In the genomic region with DNA sequence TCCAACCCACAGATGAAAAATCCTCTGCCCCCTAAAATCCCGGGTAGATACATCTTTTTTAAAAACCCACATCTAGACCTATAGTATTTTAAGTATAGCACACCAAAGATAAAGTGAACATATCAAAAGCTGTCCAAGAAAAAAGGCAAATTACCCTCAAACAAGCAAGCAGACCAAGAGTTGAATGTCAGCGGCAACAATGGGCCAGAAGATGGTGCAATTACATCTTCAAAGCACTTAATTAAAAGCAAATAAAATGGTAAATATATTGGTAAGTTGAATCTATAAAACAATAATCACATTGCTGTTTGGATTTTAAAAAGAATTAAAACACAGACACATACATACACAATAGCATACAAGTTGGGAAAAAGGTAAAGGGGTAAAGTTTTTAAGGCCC, we compare ENCODE assay signal across 28 cellular contexts.
A peak's percentile ranks its signal among the peaks of the same experiment; 100 is the strongest.
DNase-seq lines count a peak whose midpoint lies in the region; ATAC-seq, FAIRE-seq and TF ChIP-seq lines count a peak whose summit lies in the region.
"Had no signal": no experiment of that assay in that cellular context is flagged by ENCODE, and none has a peak within 500 bp of the region (broad histone marks: within the 10 kb centered on the region; RNA-seq: fewer than 3 reads in every experiment).

No MANE protein-coding gene starts in this region.

- CTCF ChIA-PET in HCT116 (lab: Charles Lee) = interaction anchor here (1.2 to 1.5 kb wide), 2 partner anchors 10 to 125 kb away, joined by 3 to 4 read pairs; no protein-coding TSS in a partner anchor
- CTCF ChIA-PET in CD8-positive, alpha-beta T cell (lab: Charles Lee) = no interaction called here
- CTCF ChIA-PET in RWPE1 (lab: Yijun Ruan, JAX) = no interaction called here

- H3K27ac Mint-ChIP-seq in CD8-positive, alpha-beta T cell = no peak overlapping the region
- H3K27ac Mint-ChIP-seq: activated B cell treated with CpG ODN at 0.5 μM for 24 hours; activated CD4-positive, alpha-beta memory T cell treated with anti-CD3 and anti-CD28 coated beads, Interleukin-2, amount 10 ng/mL, durations not matched to agents 7 days and 5 days; B cell; stimulated activated naive CD8-positive, alpha-beta T cell treated with anti-CD3 and anti-CD28 coated beads, Interleukin-15, amount 100 ng/mL, for 72 hours; T-helper 2 cell treated with Interferon-gamma antibody and Interleukin-4, amounts not matched to agents 5 μg/mL and 100 μg/mL, for 36 hours had no signal

- no peaks in the 10 kb centered on the region for H3K79me2 ChIP-seq in HCT116 (ENCODE audit: insufficient read depth, low read length)

- H4K20me1 ChIP-seq in HCT116 (ENCODE audit: insufficient read depth) = no peaks in the 10 kb centered on the region

- peaks cover 0 to 8% of the 10 kb centered on the region in 2 experiments; a peak in 2 of 4 replicates for H3K4me1 ChIP-seq in HCT116 (ENCODE audit: control insufficient read depth in 1 of 2, insufficient read depth in 2 of 2, low read length in 2 of 2)
- no peaks in the 10 kb centered on the region for H3K4me1 ChIP-seq in CD8-positive, alpha-beta T cell (ENCODE audit: insufficient read depth, low read length)
- H3K4me1 ChIP-seq: ascending aorta, colonic mucosa, gastroesophageal sphincter, spleen had no signal

- no peak overlapping the region for H3K4me2 ChIP-seq in HCT116 (ENCODE audit: low read length)

- FAIRE-seq in urothelium cell line (lab: Jason Lieb, UNC) = peak; percentile 72
- FAIRE-seq: endometrium, GM18507 had no signal

- intact Hi-C loops in HCT116 (cut with micrococcal nuclease) = no loop called here
- intact Hi-C loops in CD8-positive, alpha-beta T cell (cut with DNase I, micrococcal nuclease) = no loop called here

- POLR2A ChIA-PET in HCT116 (lab: Charles Lee) = no interaction called here
- POLR2A ChIA-PET in CD8-positive, alpha-beta T cell (lab: Charles Lee) = no interaction called here
- POLR2A ChIA-PET in RWPE1 (lab: Yijun Ruan, JAX; ENCODE audit: low non-redundant PET) = no interaction called here

- peaks cover 18% of the 10 kb centered on the region for H3K36me3 Mint-ChIP-seq in CD8-positive, alpha-beta T cell

- TF ChIP-seq CTCF in HCT116 (IDR thresholded peaks at IDR 0.05 in 2 of 3, conservative IDR thresholded peaks at IDR 0.05 in 1 of 3; ENCODE audit: borderline replicate concordance in 1 of 3, insufficient read depth in 1 of 3, low read depth in 2 of 3, low read length in 2 of 3) (peak in 2 of 3 experiments; percentile 19 to 20; a peak in 2 of 6 replicates), epithelial cell of proximal tubule (conservative IDR thresholded peaks at IDR 0.05; ENCODE audit: low read depth, low read length) (peak; percentile 46), RWPE1 (conservative IDR thresholded peaks at IDR 0.05; ENCODE audit: low read depth) (no peak)
- no peak for TF ChIP-seq CTCF in CD8-positive, alpha-beta T cell (IDR thresholded peaks at IDR 0.05)

- no TSS peak for BruUV-seq in HCT116 (replicated peaks; lab: Mats Ljungman, UMichigan)

- no peak for DNase-seq in HCT116 (ENCODE audit: low read depth, low spot score)
- peak; percentile 15 for DNase-seq in RKO (ENCODE audit: low spot score)
- DNase-seq in epithelial cell of proximal tubule (ENCODE audit: low read depth) = no peak
- DNase-seq in urothelium cell line (ENCODE audit: low spot score) = no peak
- DNase-seq in CD8-positive, alpha-beta T cell = no peak
- no peak for DNase-seq in RWPE1 (ENCODE audit: low spot score)
- DNase-seq: activated B cell treated with CpG ODN at 0.5 μM for 24 hours; activated CD4-positive, alpha-beta memory T cell treated with anti-CD3 and anti-CD28 coated beads, Interleukin-2, amount 10 ng/mL, durations not matched to agents 7 days and 5 days; activated naive CD4-positive, alpha-beta T cell treated with Interleukin-2 at 50 U/mL for 16 hours; Caco-2; colonic mucosa; MM.1S; NCI-H2171 treated with DMSO at 0.1 percent for 48 hours; NCI-H82; nucleus accumbens; spleen; stimulated activated CD4-positive, alpha-beta T cell treated with anti-CD3 and anti-CD28 coated beads, Interleukin-4, amount 100 ng/mL, for 24 hours; stimulated activated naive CD8-positive, alpha-beta T cell treated with anti-CD3 and anti-CD28 coated beads, Interleukin-15, amount 100 ng/mL, for 72 hours had no signal

- no peaks in the 10 kb centered on the region for H3K27me3 ChIP-seq in HCT116 (ENCODE audit: insufficient read depth, low read length)
- no peaks in the 10 kb centered on the region for H3K27me3 ChIP-seq in CD8-positive, alpha-beta T cell (ENCODE audit: insufficient read depth, low read length)
- H3K27me3 ChIP-seq: ascending aorta, colonic mucosa, gastroesophageal sphincter, spleen, tibial nerve had no signal

- H3K36me3 ChIP-seq in HCT116 (ENCODE audit: control insufficient read depth in 1 of 2, insufficient read depth in 2 of 2, low read length in 2 of 2) = no peaks in the 10 kb centered on the region
- H3K36me3 ChIP-seq in CD8-positive, alpha-beta T cell (ENCODE audit: insufficient read depth, low read length) = no peaks in the 10 kb centered on the region
- H3K36me3 ChIP-seq: colonic mucosa, spleen had no signal

- no peak for ATAC-seq in HCT116
- ATAC-seq in CD8-positive, alpha-beta T cell = no peak
- no peak for ATAC-seq in HG03442 (IDR thresholded peaks at IDR 0.05; ENCODE audit: unreplicated experiment)
- ATAC-seq: gastroesophageal sphincter; Panc1; stimulated activated naive CD8-positive, alpha-beta T cell treated with anti-CD3 and anti-CD28 coated beads, Interleukin-15, amount 100 ng/mL, for 72 hours had no signal

- H2AFZ ChIP-seq in HCT116 (ENCODE audit: low read depth, low read length, poor library complexity, severe bottlenecking) = no peak overlapping the region

- RAD21 ChIA-PET in HCT116 (lab: Charles Lee; ENCODE audit: low non-redundant PET in 1 of 2, low total read pairs in 2 of 2, uncharacterized antibody in 2 of 2, unreplicated experiment in 2 of 2) = no interaction called here

- no peak overlapping the region for H3K4me3 ChIP-seq in HCT116 (replicated peaks in 1 of 2; ENCODE audit: low read depth in 1 of 2, low read length in 2 of 2)
- no peak overlapping the region for H3K4me3 ChIP-seq in epithelial cell of proximal tubule (ENCODE audit: low read depth, low read length)
- H3K4me3 ChIP-seq in CD8-positive, alpha-beta T cell (ENCODE audit: low read depth, low read length) = no peak overlapping the region
- H3K4me3 ChIP-seq: ascending aorta, colonic mucosa, gastroesophageal sphincter, SK-N-MC, spleen, tibial nerve had no signal

- no peaks in the 10 kb centered on the region for H3K27me3 Mint-ChIP-seq in CD8-positive, alpha-beta T cell (ENCODE audit: low read depth)
- H3K27me3 Mint-ChIP-seq: activated CD4-positive, alpha-beta memory T cell treated with anti-CD3 and anti-CD28 coated beads, Interleukin-2, amount 10 ng/mL, durations not matched to agents 7 days and 5 days; B cell; stimulated activated naive CD8-positive, alpha-beta T cell treated with anti-CD3 and anti-CD28 coated beads, Interleukin-15, amount 100 ng/mL, for 72 hours had no signal

- no peak overlapping the region for H3K9ac ChIP-seq in HCT116 (ENCODE audit: low read length)

- H3K4me3 Mint-ChIP-seq in CD8-positive, alpha-beta T cell = no peak overlapping the region
- H3K4me3 Mint-ChIP-seq: activated B cell treated with CpG ODN at 0.5 μM for 24 hours; activated CD4-positive, alpha-beta memory T cell treated with anti-CD3 and anti-CD28 coated beads, Interleukin-2, amount 10 ng/mL, durations not matched to agents 7 days and 5 days; B cell; stimulated activated naive CD8-positive, alpha-beta T cell treated with anti-CD3 and anti-CD28 coated beads, Interleukin-15, amount 100 ng/mL, for 72 hours; T-helper 2 cell treated with Interferon-gamma antibody and Interleukin-4, amounts not matched to agents 5 μg/mL and 100 μg/mL, for 36 hours had no signal

- no peaks in the 10 kb centered on the region for H3K9me2 ChIP-seq in HCT116 (ENCODE audit: insufficient read depth)

- no peak overlapping the region for H3K27ac ChIP-seq in HCT116 (ENCODE audit: low read depth, low read length)
- no peak overlapping the region for H3K27ac ChIP-seq in CD8-positive, alpha-beta T cell (ENCODE audit: low read depth, low read length)
- H3K27ac ChIP-seq in RWPE1 = no peak overlapping the region
- H3K27ac ChIP-seq: ascending aorta, colonic mucosa, gastroesophageal sphincter, SK-N-MC, spleen, tibial nerve had no signal

- H3K9me3 Mint-ChIP-seq in CD8-positive, alpha-beta T cell = no peaks in the 10 kb centered on the region
- H3K9me3 Mint-ChIP-seq: stimulated activated naive CD8-positive, alpha-beta T cell treated with anti-CD3 and anti-CD28 coated beads, Interleukin-15, amount 100 ng/mL, for 72 hours; T-helper 2 cell treated with Interferon-gamma antibody and Interleukin-4, amounts not matched to agents 5 μg/mL and 100 μg/mL, for 36 hours had no signal

- no peak for TF ChIP-seq POLR2A in HCT116 (IDR thresholded peaks at IDR 0.05; ENCODE audit: borderline replicate concordance, extremely low read depth, insufficient read depth, insufficient read length)

- TF ChIP-seq RAD21 in HCT116 (IDR thresholded peaks at IDR 0.05; ENCODE audit: low read depth) = peak; percentile 44; the same call in 1 of the 2 replicates

- H3K4me1 Mint-ChIP-seq in CD8-positive, alpha-beta T cell (ENCODE audit: low read depth) = no peaks in the 10 kb centered on the region
- H3K4me1 Mint-ChIP-seq: activated B cell treated with CpG ODN at 0.5 μM for 24 hours; activated CD4-positive, alpha-beta memory T cell treated with anti-CD3 and anti-CD28 coated beads, Interleukin-2, amount 10 ng/mL, durations not matched to agents 7 days and 5 days; B cell; stimulated activated naive CD8-positive, alpha-beta T cell treated with anti-CD3 and anti-CD28 coated beads, Interleukin-15, amount 100 ng/mL, for 72 hours had no signal

- H3K9me3 ChIP-seq in HCT116 (ENCODE audit: control insufficient read depth in 1 of 2, insufficient read depth in 1 of 2, low read depth in 1 of 2, low read length in 2 of 2) = no peaks in the 10 kb centered on the region
- H3K9me3 ChIP-seq in CD8-positive, alpha-beta T cell (ENCODE audit: low read length) = no peaks in the 10 kb centered on the region
- H3K9me3 ChIP-seq: ascending aorta, Caco-2, colonic mucosa, gastroesophageal sphincter, spleen, tibial nerve had no signal

TF ChIP-seq in HCT116, 20 proteins besides CTCF, POLR2A, EP300 and RAD21:
- TF ChIP-seq CEBPB (IDR thresholded peaks at IDR 0.05; ENCODE audit: low read depth) = no peak
- no peak for TF ChIP-seq SP1 (IDR thresholded peaks at IDR 0.05; ENCODE audit: low read depth)
- TF ChIP-seq POLR2AphosphoS5 (IDR thresholded peaks at IDR 0.05; ENCODE audit: low read depth, low read length) = no peak
- TF ChIP-seq SIN3A (IDR thresholded peaks at IDR 0.05; ENCODE audit: low read depth) = no peak
- TF ChIP-seq EZH2 (IDR thresholded peaks at IDR 0.05) = no peak
- no peak for TF ChIP-seq YY1 (IDR thresholded peaks at IDR 0.05; ENCODE audit: extremely low read depth, insufficient replicate concordance, low read depth, low read length)
- TF ChIP-seq SRF (IDR thresholded peaks at IDR 0.05; ENCODE audit: low read depth) = no peak
- TF ChIP-seq, protein P1, sequence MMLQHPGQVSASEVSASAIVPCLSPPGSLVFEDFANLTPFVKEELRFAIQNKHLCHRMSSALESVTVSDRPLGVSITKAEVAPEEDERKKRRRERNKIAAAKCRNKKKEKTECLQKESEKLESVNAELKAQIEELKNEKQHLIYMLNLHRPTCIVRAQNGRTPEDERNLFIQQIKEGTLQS (IDR thresholded peaks at IDR 0.05) = no peak
- no peak for TF ChIP-seq ELF1 (IDR thresholded peaks at IDR 0.05; ENCODE audit: borderline replicate concordance, low read depth)

Comparison
In these comparisons a context has a peak if more than half of its experiments do, and no peak if none do; other contexts are left out.
1. CTCF ChIP-seq: peak in HCT116 (2 of 3) and epithelial cell of proximal tubule (single experiment); none in CD8-positive, alpha-beta T cell (single experiment) and RWPE1 (single experiment).